In genomic region chr17:62735027-62735651, GRCh38 we compare ENCODE assay signal across 17 cellular contexts.
"Had no signal": no experiment of that assay in that cellular context is flagged by ENCODE, and none has a peak within 500 bp of the region (broad histone marks: within the 10 kb centered on the region; RNA-seq: fewer than 3 reads in every experiment).

No MANE protein-coding gene starts in this region.

- H3K36me3 ChIP-seq: esophagus muscularis mucosa, left lung had no signal

- H3K36me3 Mint-ChIP-seq: activated CD8-positive, alpha-beta memory T cell treated with anti-CD3 and anti-CD28 coated beads, Interleukin-2, amount 10 ng/mL, durations not matched to agents 7 days and 5 days; activated naive CD8-positive, alpha-beta T cell; brain; natural killer cell had no signal

- H3K27ac ChIP-seq: esophagus muscularis mucosa, left lung had no signal

- H3K27me3 ChIP-seq: esophagus muscularis mucosa, left lung had no signal

- H3K4me1 ChIP-seq: esophagus muscularis mucosa, left lung had no signal

- DNase-seq: activated CD4-positive, alpha-beta T cell treated with anti-CD3 and anti-CD28 coated beads, Interleukin-2, amount 50 U/mL, for 4 hours; activated CD4-positive, CD25-positive, alpha-beta regulatory T cell treated with anti-CD3 and anti-CD28 coated beads, Interleukin-2, amount 50 U/mL, for 72 hours; activated CD8-positive, alpha-beta memory T cell treated with anti-CD3 and anti-CD28 coated beads, Interleukin-2, amount 10 ng/mL, durations not matched to agents 7 days and 5 days; activated gamma-delta T cell; activated T-cell treated with anti-CD3 and anti-CD28 coated beads, Interleukin-2, amount 50 U/mL, for 4 hours; amygdala; dermis blood vessel endothelial cell; left lung; mucosa of descending colon; natural killer cell; occipital lobe; stimulated activated CD4-positive, alpha-beta T cell treated with anti-CD3 and anti-CD28 coated beads, Interleukin-12 subunit alpha, Interleukin-12 subunit beta, amount 100 ng/mL, for 4 hours; stimulated activated naive CD4-positive, alpha-beta T cell treated with Interleukin-2 at 50 U/mL for 16 hours; trophoblast cell had no signal

- H3K4me1 Mint-ChIP-seq: natural killer cell had no signal

- H3K27me3 Mint-ChIP-seq: activated naive CD8-positive, alpha-beta T cell had no signal

- H3K4me3 ChIP-seq: esophagus muscularis mucosa, left lung, mucosa of descending colon had no signal

- H3K4me3 Mint-ChIP-seq: activated CD8-positive, alpha-beta memory T cell treated with anti-CD3 and anti-CD28 coated beads, Interleukin-2, amount 10 ng/mL, durations not matched to agents 7 days and 5 days; activated naive CD8-positive, alpha-beta T cell; activated T-cell treated with anti-CD3 and anti-CD28 coated beads, Interleukin-2, amount 50 U/mL, for 4 hours; brain; natural killer cell had no signal

- H3K9me3 Mint-ChIP-seq: activated T-cell treated with anti-CD3 and anti-CD28 coated beads, Interleukin-2, amount 50 U/mL, for 4 hours; natural killer cell had no signal

- H3K9me3 ChIP-seq: esophagus muscularis mucosa, left lung, mucosa of descending colon had no signal

- H3K27ac Mint-ChIP-seq: activated CD8-positive, alpha-beta memory T cell treated with anti-CD3 and anti-CD28 coated beads, Interleukin-2, amount 10 ng/mL, durations not matched to agents 7 days and 5 days; activated naive CD8-positive, alpha-beta T cell; natural killer cell had no signal

- ATAC-seq: activated CD8-positive, alpha-beta memory T cell treated with anti-CD3 and anti-CD28 coated beads, Interleukin-2, amount 10 ng/mL, durations not matched to agents 7 days and 5 days; activated T-cell treated with anti-CD3 and anti-CD28 coated beads, Interleukin-2, amount 50 U/mL, for 4 hours; left lung; mucosa of descending colon; natural killer cell had no signal
